11 cellular contexts compared by ENCODE assay signal in the genomic region with DNA sequence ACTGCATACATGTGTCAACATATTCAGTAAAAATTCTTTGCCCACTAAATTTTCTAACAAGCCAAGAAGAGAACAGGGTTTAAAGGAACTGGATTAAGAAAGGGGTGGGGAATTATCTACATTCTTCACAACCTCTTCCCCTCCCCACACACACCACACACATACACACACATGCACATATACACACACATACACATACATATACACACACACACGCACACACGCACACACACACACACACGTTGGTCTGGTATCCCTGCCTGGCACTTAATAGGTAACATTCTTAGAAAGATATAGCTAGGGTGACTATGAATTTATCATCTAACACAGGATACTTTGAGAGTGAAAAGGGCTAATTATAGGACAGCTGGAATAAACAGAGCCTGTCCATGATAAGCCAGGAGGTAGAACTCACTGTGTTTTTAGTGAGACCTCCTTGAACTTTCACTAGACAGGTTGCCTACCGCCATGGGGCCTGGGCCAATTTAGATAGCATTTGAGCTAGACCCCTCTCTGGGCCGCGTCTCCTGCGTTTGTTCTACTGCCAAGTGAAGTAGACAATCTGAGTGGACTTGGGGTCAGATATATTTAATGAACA. TPM values are rescaled to one million over a fixed set of nuclear protein-coding genes. Genes with fewer than 3 reads are reported as not detected.
A peak's percentile ranks its signal among the peaks of the same experiment; 100 is the strongest.
DNase-seq lines count a peak whose midpoint lies in the region; ATAC-seq and TF ChIP-seq lines count a peak whose summit lies in the region.
"Had no signal": no experiment of that assay in that cellular context is flagged by ENCODE, and none has a peak within 500 bp of the region (broad histone marks: within the 10 kb centered on the region; RNA-seq: fewer than 3 reads in every experiment).

No MANE protein-coding gene starts in this region.

- no peak overlapping the region for H3K4me3 ChIP-seq in RWPE2 (ENCODE audit: severe bottlenecking)
- H3K4me3 ChIP-seq in iPS-20b (ENCODE audit: low read length), result peak overlapping the region; percentile 89; the same call in 1 of the 2 replicates
- H3K4me3 ChIP-seq in thymus (ENCODE audit: low read length), result no peak overlapping the region

- peaks cover 15% of the 10 kb centered on the region for H3K4me1 ChIP-seq in RWPE2 (ENCODE audit: insufficient read depth, poor library complexity, severe bottlenecking)
- peaks cover 7% of the 10 kb centered on the region for H3K4me1 ChIP-seq in iPS-20b (ENCODE audit: insufficient read depth, low read length)
- H3K4me1 ChIP-seq in thymus (ENCODE audit: control insufficient read depth, insufficient read depth, low read length), result peaks cover 4% of the 10 kb centered on the region

- in situ Hi-C loops in KBM-7 (cut with MboI; ENCODE audit: low pct_unique_long_range_greater_than_20kb, low sequenced_read_pairs), result no loop called here

- H3K27ac ChIP-seq in RWPE2 (ENCODE audit: poor library complexity, severe bottlenecking) (peak overlapping the region; percentile 71), iPS-20b (ENCODE audit: low read length) (no peak overlapping the region), thymus (ENCODE audit: low read depth) (peak overlapping the region; percentile 60)

- no peaks in the 10 kb centered on the region for H3K9me3 ChIP-seq in RWPE2 (ENCODE audit: severe bottlenecking)
- no peaks in the 10 kb centered on the region for H3K9me3 ChIP-seq in iPS-20b (ENCODE audit: insufficient read depth, low read depth, low read length)
- no peaks in the 10 kb centered on the region for H3K9me3 ChIP-seq in thymus (ENCODE audit: control insufficient read depth)

- 93% methylated on average over 7 of the region's 7 CpGs for WGBS in thymus

- ATAC-seq in RWPE2 (ENCODE audit: low read depth) (no peak), GM18511 (IDR thresholded peaks at IDR 0.05; ENCODE audit: unreplicated experiment) (no peak)

- peak overlapping the region; percentile 91; the same call in 1 of the 2 replicates for H3K9ac ChIP-seq in iPS-20b (ENCODE audit: low read depth, low read length)

- H3K27me3 ChIP-seq in RWPE2 (ENCODE audit: insufficient read depth, poor library complexity, severe bottlenecking) (no peaks in the 10 kb centered on the region), iPS-20b (ENCODE audit: insufficient read depth, low read length) (no peaks in the 10 kb centered on the region), thymus (ENCODE audit: control insufficient read depth, insufficient read depth) (no peaks in the 10 kb centered on the region)

- no peaks in the 10 kb centered on the region for H3K36me3 ChIP-seq in RWPE2 (ENCODE audit: low read depth)
- H3K36me3 ChIP-seq in iPS-20b (ENCODE audit: insufficient read depth, low read depth, low read length), result no peaks in the 10 kb centered on the region
- H3K36me3 ChIP-seq in thymus (ENCODE audit: control insufficient read depth, insufficient read depth), result no peaks in the 10 kb centered on the region

- DNase-seq in NCI-H748 (lab: John Stamatoyannopoulos, UW; ENCODE audit: unreplicated experiment) (peak; percentile 20), NCI-H748 treated with DMSO at 0.1 percent for 48 hours (lab: John Stamatoyannopoulos, UW) (no peak), RWPE2 (ENCODE audit: low spot score) (no peak), KBM-7 (no peak)
- DNase-seq in activated T-cell treated with anti-CD3 and anti-CD28 coated beads, Interleukin-2, amount 50 U/mL, for 1 hour, result no peak
- DNase-seq: activated B cell treated with CpG ODN at 0.5 μM for 24 hours; activated naive CD8-positive, alpha-beta T cell treated with anti-CD3 and anti-CD28 coated beads for 36 hours; NK-92 treated with Interleukin-12 subunit alpha and Interleukin-12 subunit beta, amount 100 ng/mL, for 24 hours had no signal

- no peak for TF ChIP-seq CTCF in RWPE2 (IDR thresholded peaks at IDR 0.05; ENCODE audit: poor library complexity, severe bottlenecking)

RNA-seq across cellular contexts. Expression of a gene that starts 33.1 kb away (rescaled TPM):
- polyA plus RNA-seq in thymus, result 35.2 TPM
